Comparison of ENCODE assay signal across 1 cellular context in genomic region chr10:32953277-32953927, GRCh38.
TF ChIP-seq lines count a peak whose summit lies in the region.

No MANE protein-coding gene starts in this region.

TF ChIP-seq in HepG2, 621 proteins besides CTCF, POLR2A, EP300 and RAD21:
- TF ChIP-seq KMT2A (CRISPR knock-in tag; IDR thresholded peaks at IDR 0.05) (0 out of 2 replicates have a peak, but pooled peaks have one; percentile 22), HMGA1 (CRISPR knock-in tag; conservative IDR thresholded peaks at IDR 0.05) (no peak), CREB1 (IDR thresholded peaks at IDR 0.05) (no peak), CREB1 (CRISPR knock-in tag; IDR thresholded peaks at IDR 0.05) (no peak)
